In genomic region chr11:75531325-75531724, GRCh38 we compare ENCODE assay signal across 1 cellular context.
TF ChIP-seq lines count a peak whose summit lies in the region.

No MANE protein-coding gene starts in this region.

TF ChIP-seq in HCT116, 20 proteins besides CTCF, POLR2A, EP300 and RAD21 (continued from another document):
- TF ChIP-seq REST (IDR thresholded peaks at IDR 0.05; ENCODE audit: low read depth) (no peak), SP1 (IDR thresholded peaks at IDR 0.05; ENCODE audit: low read depth) (no peak), CBX3 (IDR thresholded peaks at IDR 0.05; ENCODE audit: low read depth) (no peak), EZH2phosphoT487 (IDR thresholded peaks at IDR 0.05; ENCODE audit: borderline replicate concordance) (no peak), ZFX (IDR thresholded peaks at IDR 0.05) (no peak), ZBTB33 (IDR thresholded peaks at IDR 0.05; ENCODE audit: extremely low read depth, insufficient replicate concordance, low read length) (no peak), FOSL1 (IDR thresholded peaks at IDR 0.05; ENCODE audit: low read depth) (no peak), ELF1 (IDR thresholded peaks at IDR 0.05; ENCODE audit: borderline replicate concordance, low read depth) (no peak)
